Comparison of ENCODE assay signal across 1 cellular context in the genomic region with DNA sequence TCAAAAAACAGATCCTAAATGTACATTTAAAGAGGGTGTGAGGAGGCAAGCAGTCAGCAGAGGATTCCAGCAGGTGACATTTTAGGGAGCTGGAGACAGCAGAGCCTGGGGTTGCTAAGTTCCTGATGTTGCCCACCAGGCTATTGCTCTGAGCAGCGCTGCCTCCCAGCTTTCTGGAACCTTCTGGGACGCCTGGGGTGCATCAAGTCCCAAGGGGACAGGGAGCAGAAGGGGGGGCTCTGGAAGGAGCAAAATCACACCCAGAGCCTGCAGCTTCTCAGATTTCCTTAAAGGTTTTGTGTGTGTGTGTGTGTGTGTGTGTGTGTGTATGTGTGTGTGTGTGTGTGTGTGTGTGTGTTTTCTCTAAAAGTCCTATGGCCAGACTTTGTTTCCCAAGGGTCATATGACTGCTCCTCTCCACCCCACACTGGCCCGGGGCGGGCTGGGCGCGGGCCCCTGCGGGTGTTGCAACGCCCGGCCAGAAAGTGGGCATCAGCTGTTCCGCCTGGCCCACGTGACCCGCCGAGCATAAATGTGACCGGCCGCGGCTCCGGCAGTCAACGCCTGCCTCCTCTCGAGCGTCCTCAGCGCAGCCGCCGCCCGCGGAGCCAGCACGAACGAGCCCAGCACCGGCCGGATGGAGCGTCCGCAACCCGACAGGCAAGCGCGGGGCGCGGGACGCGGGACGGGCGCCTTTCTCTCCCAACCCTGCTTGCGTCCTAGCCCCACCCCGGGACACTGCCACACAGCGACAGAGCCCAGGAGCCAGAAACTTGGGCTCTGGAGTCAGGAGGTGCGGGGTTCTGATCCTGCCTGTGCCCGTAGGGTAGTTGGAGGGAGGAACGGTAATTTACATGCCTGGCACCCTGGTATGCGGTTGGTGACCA.
TF ChIP-seq lines count a peak whose summit lies in the region.

A gene with protein sequence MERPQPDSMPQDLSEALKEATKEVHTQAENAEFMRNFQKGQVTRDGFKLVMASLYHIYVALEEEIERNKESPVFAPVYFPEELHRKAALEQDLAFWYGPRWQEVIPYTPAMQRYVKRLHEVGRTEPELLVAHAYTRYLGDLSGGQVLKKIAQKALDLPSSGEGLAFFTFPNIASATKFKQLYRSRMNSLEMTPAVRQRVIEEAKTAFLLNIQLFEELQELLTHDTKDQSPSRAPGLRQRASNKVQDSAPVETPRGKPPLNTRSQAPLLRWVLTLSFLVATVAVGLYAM (plus strand): TSS at position 560 of the 887 bp plus-strand sequence. CDS start 78 bp downstream, at position 638.

TF ChIP-seq in A549, 52 proteins besides CTCF, POLR2A, EP300 and RAD21 (continued from another document):
- peak; percentile 97 for TF ChIP-seq USF2 (IDR thresholded peaks at IDR 0.05)
- no peak for TF ChIP-seq CBX8 (IDR thresholded peaks at IDR 0.05)
- TF ChIP-seq ZNF302 (CRISPR knock-in tag; IDR thresholded peaks at IDR 0.05), result no peak
- no peak for TF ChIP-seq MAFK (IDR thresholded peaks at IDR 0.05; ENCODE audit: partially characterized antibody)
- no peak for TF ChIP-seq MYC (IDR thresholded peaks at IDR 0.05; ENCODE audit: borderline replicate concordance, low read length)
- no peak for TF ChIP-seq HEYL (CRISPR knock-in tag; IDR thresholded peaks at IDR 0.05)
- TF ChIP-seq FOSL2 (IDR thresholded peaks at IDR 0.05), result no peak
- peak; percentile 43 for TF ChIP-seq FOSL2 (CRISPR knock-in tag; IDR thresholded peaks at IDR 0.05)
- TF ChIP-seq TFCP2L1 (CRISPR knock-in tag; IDR thresholded peaks at IDR 0.05), result no peak
- TF ChIP-seq SMC3 (IDR thresholded peaks at IDR 0.05), result peak; percentile 15; the same call in 1 of the 3 replicates
- TF ChIP-seq ZSCAN20 (CRISPR knock-in tag; IDR thresholded peaks at IDR 0.05), result no peak
- TF ChIP-seq FOXS1 (CRISPR knock-in tag; IDR thresholded peaks at IDR 0.05), result no peak
- no peak for TF ChIP-seq RCOR1 (IDR thresholded peaks at IDR 0.05; ENCODE audit: low read depth, low read length)
- TF ChIP-seq RNF2 (IDR thresholded peaks at IDR 0.05; ENCODE audit: borderline replicate concordance, low read depth), result no peak
- TF ChIP-seq KDM1A (IDR thresholded peaks at IDR 0.05; ENCODE audit: low read depth), result no peak
- TF ChIP-seq NR3C1 (IDR thresholded peaks at IDR 0.05), result no peak
- no peak for TF ChIP-seq MAZ (IDR thresholded peaks at IDR 0.05; ENCODE audit: borderline replicate concordance, low read depth, low read length)
- no peak for TF ChIP-seq RFX5 (IDR thresholded peaks at IDR 0.05)
- 0 out of 2 replicates have a peak, but pooled peaks have one; percentile 39 for TF ChIP-seq NPAS2 (CRISPR knock-in tag; IDR thresholded peaks at IDR 0.05; ENCODE audit: borderline replicate concordance)
- TF ChIP-seq ESRRA (IDR thresholded peaks at IDR 0.05; ENCODE audit: borderline replicate concordance, low read length), result no peak
- TF ChIP-seq, protein P1, sequence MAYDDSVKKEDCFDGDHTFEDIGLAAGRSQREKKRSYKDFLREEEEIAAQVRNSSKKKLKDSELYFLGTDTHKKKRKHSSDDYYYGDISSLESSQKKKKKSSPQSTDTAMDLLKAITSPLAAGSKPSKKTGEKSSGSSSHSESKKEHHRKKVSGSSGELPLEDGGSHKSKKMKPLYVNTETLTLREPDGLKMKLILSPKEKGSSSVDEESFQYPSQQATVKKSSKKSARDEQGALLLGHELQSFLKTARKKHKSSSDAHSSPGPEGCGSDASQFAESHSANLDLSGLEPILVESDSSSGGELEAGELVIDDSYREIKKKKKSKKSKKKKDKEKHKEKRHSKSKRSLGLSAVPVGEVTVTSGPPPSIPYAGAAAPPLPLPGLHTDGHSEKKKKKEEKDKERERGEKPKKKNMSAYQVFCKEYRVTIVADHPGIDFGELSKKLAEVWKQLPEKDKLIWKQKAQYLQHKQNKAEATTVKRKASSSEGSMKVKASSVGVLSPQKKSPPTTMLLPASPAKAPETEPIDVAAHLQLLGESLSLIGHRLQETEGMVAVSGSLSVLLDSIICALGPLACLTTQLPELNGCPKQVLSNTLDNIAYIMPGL (CRISPR knock-in tag; IDR thresholded peaks at IDR 0.05; ENCODE audit: borderline replicate concordance), result no peak
- TF ChIP-seq MAX (IDR thresholded peaks at IDR 0.05), result peak; percentile 52
- no peak for TF ChIP-seq PHF8 (IDR thresholded peaks at IDR 0.05; ENCODE audit: borderline replicate concordance, low read depth)
- TF ChIP-seq TP53 (CRISPR knock-in tag; IDR thresholded peaks at IDR 0.05), result no peak
- TF ChIP-seq CEBPB (IDR thresholded peaks at IDR 0.05), result peak; percentile 79 to 91
- TF ChIP-seq, protein P2, sequence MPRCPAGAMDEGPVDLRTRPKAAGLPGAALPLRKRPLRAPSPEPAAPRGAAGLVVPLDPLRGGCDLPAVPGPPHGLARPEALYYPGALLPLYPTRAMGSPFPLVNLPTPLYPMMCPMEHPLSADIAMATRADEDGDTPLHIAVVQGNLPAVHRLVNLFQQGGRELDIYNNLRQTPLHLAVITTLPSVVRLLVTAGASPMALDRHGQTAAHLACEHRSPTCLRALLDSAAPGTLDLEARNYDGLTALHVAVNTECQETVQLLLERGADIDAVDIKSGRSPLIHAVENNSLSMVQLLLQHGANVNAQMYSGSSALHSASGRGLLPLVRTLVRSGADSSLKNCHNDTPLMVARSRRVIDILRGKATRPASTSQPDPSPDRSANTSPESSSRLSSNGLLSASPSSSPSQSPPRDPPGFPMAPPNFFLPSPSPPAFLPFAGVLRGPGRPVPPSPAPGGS (IDR thresholded peaks at IDR 0.05), result peak; percentile 84
- TF ChIP-seq HOXA7 (CRISPR knock-in tag; IDR thresholded peaks at IDR 0.05), result no peak
- TF ChIP-seq JUN (IDR thresholded peaks at IDR 0.05), result peak; percentile 84 to 93
